8 cellular contexts compared by ENCODE assay signal in the genomic region with DNA sequence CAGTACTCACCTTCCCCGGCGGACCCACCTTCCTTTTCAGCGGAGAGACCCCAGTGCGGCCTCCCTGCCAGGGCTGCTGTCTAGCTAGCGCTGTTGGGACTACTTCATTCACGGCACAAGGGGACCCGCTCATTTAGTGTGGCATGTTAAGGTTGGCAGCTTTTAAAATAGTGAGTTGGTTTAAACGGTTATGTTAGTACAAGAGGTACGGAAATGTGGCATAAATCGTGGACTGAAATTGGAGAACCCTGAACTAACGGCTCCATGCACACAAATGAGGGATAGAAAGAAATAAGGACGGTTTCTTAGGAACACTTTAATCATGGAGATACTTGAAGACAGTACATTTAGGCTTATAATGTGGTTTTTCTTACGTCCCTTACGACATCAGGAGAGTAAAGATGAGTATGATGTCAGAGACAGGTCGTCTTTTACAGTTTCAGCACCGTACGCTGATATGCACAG. TPM values are rescaled to one million over a fixed set of nuclear protein-coding genes. Genes with fewer than 3 reads are reported as not detected.
DNase-seq lines count a peak whose midpoint lies in the region; ATAC-seq, FAIRE-seq and TF ChIP-seq lines count a peak whose summit lies in the region.

No MANE protein-coding gene starts in this region.

- peak overlapping the region; percentile 81 to 99 (median 96) for H3K27ac ChIP-seq in heart left ventricle

- no peak for TF ChIP-seq CTCF in heart left ventricle (IDR thresholded peaks at IDR 0.05)
- no peak for TF ChIP-seq CTCF in retinal pigment epithelial cell (conservative IDR thresholded peaks at IDR 0.05; ENCODE audit: low read depth, low read length)

- peaks cover 47% of the 10 kb centered on the region for H3K4me1 Mint-ChIP-seq in activated T-helper 1 cell treated with anti-CD3 and anti-CD28 coated beads, Interleukin-12 subunit alpha, Interleukin-12 subunit beta, Interleukin-2, Interleukin-4 antibody, amounts not matched to agents 30 ng/mL and 10 ng/mL and 1 ng/mL, durations not matched to agents 14 hours and 24 hours and 36 hours (ENCODE audit: low read depth)

- no peak for FAIRE-seq in GM12892 (lab: Jason Lieb, UNC)

- ATAC-seq in GM19023 (IDR thresholded peaks at IDR 0.05; ENCODE audit: unreplicated experiment) (peak; percentile 15), heart left ventricle (peak in 2 of 4 donors; percentile 9 to 15)

- H3K36me3 ChIP-seq in MG63 (peaks cover 32% of the 10 kb centered on the region), heart left ventricle (peaks cover 0 to 16% (median 12%) of the 10 kb centered on the region in 9 donors)

- H3K27me3 ChIP-seq in MG63: no peaks in the 10 kb centered on the region
- H3K27me3 ChIP-seq in heart left ventricle: no peaks in the 10 kb centered on the region

- H3K27ac Mint-ChIP-seq in activated T-helper 1 cell treated with anti-CD3 and anti-CD28 coated beads, Interleukin-12 subunit alpha, Interleukin-12 subunit beta, Interleukin-2, Interleukin-4 antibody, amounts not matched to agents 30 ng/mL and 10 ng/mL and 1 ng/mL, durations not matched to agents 14 hours and 24 hours and 36 hours: peak overlapping the region; percentile 100

- WGBS in heart left ventricle, 4 donors: 2 to 10% (median 3%) methylated on average over 13 to 17 of the region's 17 CpGs

- H3K4me3 ChIP-seq in MG63: peak overlapping the region; percentile 85
- H3K4me3 ChIP-seq in heart left ventricle: peak overlapping the region; percentile 61 to 96 (median 80)
- H3K4me3 ChIP-seq in retinal pigment epithelial cell (ENCODE audit: low read length): peak overlapping the region; percentile 84

- H3K4me1 ChIP-seq in heart left ventricle: peaks cover 7 to 53% (median 34%) of the 10 kb centered on the region in 12 donors

- H3K9me3 ChIP-seq in MG63 (no peaks in the 10 kb centered on the region), heart left ventricle (no peaks in the 10 kb centered on the region)

- peak overlapping the region; percentile 92 for H3K4me3 Mint-ChIP-seq in activated T-helper 1 cell treated with anti-CD3 and anti-CD28 coated beads, Interleukin-12 subunit alpha, Interleukin-12 subunit beta, Interleukin-2, Interleukin-4 antibody, amounts not matched to agents 30 ng/mL and 10 ng/mL and 1 ng/mL, durations not matched to agents 14 hours and 24 hours and 36 hours

- peaks cover 17% of the 10 kb centered on the region for H3K36me3 Mint-ChIP-seq in activated T-helper 1 cell treated with anti-CD3 and anti-CD28 coated beads, Interleukin-12 subunit alpha, Interleukin-12 subunit beta, Interleukin-2, Interleukin-4 antibody, amounts not matched to agents 30 ng/mL and 10 ng/mL and 1 ng/mL, durations not matched to agents 14 hours and 24 hours and 36 hours (ENCODE audit: low read depth)

- H3K27me3 Mint-ChIP-seq in activated T-helper 1 cell treated with anti-CD3 and anti-CD28 coated beads, Interleukin-12 subunit alpha, Interleukin-12 subunit beta, Interleukin-2, Interleukin-4 antibody, amounts not matched to agents 30 ng/mL and 10 ng/mL and 1 ng/mL, durations not matched to agents 14 hours and 24 hours and 36 hours (ENCODE audit: insufficient read depth): peaks cover 3% of the 10 kb centered on the region

- H3K9me3 Mint-ChIP-seq in activated T-helper 1 cell treated with anti-CD3 and anti-CD28 coated beads, Interleukin-12 subunit alpha, Interleukin-12 subunit beta, Interleukin-2, Interleukin-4 antibody, amounts not matched to agents 30 ng/mL and 10 ng/mL and 1 ng/mL, durations not matched to agents 14 hours and 24 hours and 36 hours: no peaks in the 10 kb centered on the region

- TF ChIP-seq POLR2A in heart left ventricle (IDR thresholded peaks at IDR 0.05) (no peak), GM12892 (IDR thresholded peaks at IDR 0.05; ENCODE audit: low read depth, low read length) (no peak)

- intact Hi-C loops in activated T-helper 1 cell treated with anti-CD3 and anti-CD28 coated beads, Interleukin-12 subunit alpha, Interleukin-12 subunit beta, Interleukin-2, Interleukin-4 antibody, amounts not matched to agents 30 ng/mL and 10 ng/mL and 1 ng/mL, durations not matched to agents 14 hours and 24 hours and 36 hours (cut with micrococcal nuclease): loop anchor here (1.0 to 10.0 kb wide), 9 partner anchors 192 to 1764 kb away; a partner anchor contains a TSS
- intact Hi-C loops in heart left ventricle (cut with DNase I): loop anchor here in 3 of 10 donors (5.0 to 10.0 kb wide), 4 partner anchors 272 to 914 kb away; a partner anchor contains a TSS

- peak; percentile 42 for DNase-seq in CD1c-positive myeloid dendritic cell (ENCODE audit: extremely low spot score)
- no peak for DNase-seq in MG63
- DNase-seq in activated T-helper 1 cell treated with anti-CD3 and anti-CD28 coated beads, Interleukin-12 subunit alpha, Interleukin-12 subunit beta, Interleukin-2, Interleukin-4 antibody, amounts not matched to agents 30 ng/mL and 10 ng/mL and 1 ng/mL, durations not matched to agents 14 hours and 24 hours and 36 hours (ENCODE audit: low spot score): no peak
- DNase-seq in heart left ventricle: no peak
- no peak for DNase-seq in retinal pigment epithelial cell (ENCODE audit: low read depth)
- no peak for DNase-seq in GM12892 (ENCODE audit: insufficient read length)
- DNase-seq in activated gamma-delta T cell (lab: John Stamatoyannopoulos, UW): no peak

RNA-seq across cellular contexts. Expression of a gene that starts 0.8 kb away (rescaled TPM):
- 15.3 and 30.3 TPM in 2 replicates for total RNA-seq in MG63 (2014; rRNA removed; shearing (Covaris generic); ENCODE audit: low replicate concordance)
- total RNA-seq in activated T-helper 1 cell treated with anti-CD3 and anti-CD28 coated beads, Interleukin-12 subunit alpha, Interleukin-12 subunit beta, Interleukin-2, Interleukin-4 antibody, amounts not matched to agents 30 ng/mL and 10 ng/mL and 1 ng/mL, durations not matched to agents 14 hours and 24 hours and 36 hours: 20.0 and 22.2 TPM in 2 replicates
- total RNA-seq in heart left ventricle: 10 to 100 TPM; 19.1 to 35.3 (median 30.3) TPM
- 10 to 100 TPM; 27.0 to 27.2 TPM for polyA plus RNA-seq in heart left ventricle
- polyA plus RNA-seq in GM12892 (2012; ENCODE audit: missing spikeins): 15.8 TPM

RNA-seq across cellular contexts. Expression of a gene that starts 0.8 kb away (rescaled TPM):
- 121 and 169 TPM in 2 replicates for total RNA-seq in MG63 (2014; rRNA removed; shearing (Covaris generic); ENCODE audit: low replicate concordance)
- 25.2 and 26.8 TPM in 2 replicates for total RNA-seq in activated T-helper 1 cell treated with anti-CD3 and anti-CD28 coated beads, Interleukin-12 subunit alpha, Interleukin-12 subunit beta, Interleukin-2, Interleukin-4 antibody, amounts not matched to agents 30 ng/mL and 10 ng/mL and 1 ng/mL, durations not matched to agents 14 hours and 24 hours and 36 hours
- 100 to 1,000 TPM in 1 of 9 donors, 10 to 100 TPM in 8; 53.4 to 109 (median 81.3) TPM for total RNA-seq in heart left ventricle
- polyA plus RNA-seq in heart left ventricle: 10 to 100 TPM; 49.0 to 93.5 TPM
- polyA plus RNA-seq in GM12892 (2012; ENCODE audit: missing spikeins): 29.7 TPM
